Comparison of ENCODE assay signal across 1 cellular context in genomic region chr2:224947566-224947965, GRCh38.
TF ChIP-seq lines count a peak whose summit lies in the region.

No MANE protein-coding gene starts in this region.

TF ChIP-seq in SK-N-SH, 30 proteins besides CTCF, POLR2A, EP300 and RAD21:
- TF ChIP-seq PBX3 (IDR thresholded peaks at IDR 0.05) (no peak), FOXM1 (IDR thresholded peaks at IDR 0.05; ENCODE audit: low read depth) (no peak), TEAD4 (IDR thresholded peaks at IDR 0.05; ENCODE audit: borderline replicate concordance, insufficient read depth) (no peak), FOXJ3 (CRISPR knock-in tag; IDR thresholded peaks at IDR 0.05) (no peak), TCF12 (IDR thresholded peaks at IDR 0.05) (no peak)
TF ChIP-seq in SK-N-SH: peak in this region for 0.
